In the genomic region with DNA sequence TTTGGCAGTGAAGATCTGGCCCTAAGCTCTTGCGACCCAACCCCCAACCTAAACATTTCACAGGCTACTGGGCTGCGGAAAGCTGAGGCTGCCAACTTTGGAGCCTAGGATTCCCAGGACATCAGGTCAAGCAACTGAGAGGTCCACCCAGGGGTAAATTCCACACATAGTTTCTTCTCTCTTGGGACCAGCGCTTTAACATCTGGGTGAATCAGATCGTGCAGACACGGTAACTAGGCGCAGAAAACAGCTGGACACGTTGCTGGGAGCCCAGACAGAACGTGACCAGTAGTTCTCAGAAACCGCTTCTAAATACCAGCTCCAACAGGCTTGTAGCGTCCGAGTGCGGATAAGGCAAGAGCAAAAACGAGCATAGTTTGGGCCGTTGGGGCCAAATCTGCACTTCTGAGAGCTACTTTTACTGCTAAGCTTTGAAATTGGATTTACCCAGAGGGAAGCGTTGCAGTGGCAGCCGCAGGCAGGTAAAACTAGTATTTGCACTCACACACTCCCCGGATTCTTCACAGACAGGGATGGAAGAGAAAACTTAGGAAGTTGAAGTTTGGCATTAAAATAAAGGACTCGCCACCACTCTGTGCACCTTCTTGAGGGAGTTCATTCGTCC, we compare ENCODE assay signal across 8 cellular contexts. TPM values are rescaled to one million over a fixed set of nuclear protein-coding genes. Genes with fewer than 3 reads are reported as not detected.
A peak's percentile ranks its signal among the peaks of the same experiment; 100 is the strongest.
DNase-seq lines count a peak whose midpoint lies in the region; ATAC-seq and TF ChIP-seq lines count a peak whose summit lies in the region.

No MANE protein-coding gene starts in this region.

- no peaks in the 10 kb centered on the region for H3K27me3 ChIP-seq in A673 (replicated peaks; ENCODE audit: insufficient read depth, low read depth, low read length, poor library complexity)
- no peaks in the 10 kb centered on the region for H3K27me3 ChIP-seq in PC-3 (ENCODE audit: low read length)
- H3K27me3 ChIP-seq in thyroid gland: no peaks in the 10 kb centered on the region

- H3K27ac ChIP-seq in A673 (ENCODE audit: low read depth, low read length, poor library complexity, severe bottlenecking) (peak overlapping the region; percentile 92), PC-3 (ENCODE audit: low read length) (peak overlapping the region; percentile 99), coronary artery (peak overlapping the region; percentile 87 to 98), thyroid gland (peak overlapping the region; percentile 86 to 99 (median 98))

- H4K20me1 ChIP-seq in PC-3 (ENCODE audit: low read length): peaks cover 37% of the 10 kb centered on the region

- no peaks in the 10 kb centered on the region for H3F3A ChIP-seq in PC-3 (ENCODE audit: low read length, unreplicated experiment)

- peak overlapping the region; percentile 99 for H3K4me2 ChIP-seq in PC-3 (ENCODE audit: low read length)

- H3K4me1 ChIP-seq in A673 (ENCODE audit: insufficient read depth, low read length, poor library complexity, severe bottlenecking): peaks cover 17% of the 10 kb centered on the region
- peaks cover 23% of the 10 kb centered on the region for H3K4me1 ChIP-seq in PC-3 (ENCODE audit: insufficient read depth, low read length)
- H3K4me1 ChIP-seq in thyroid gland: peaks cover 54 to 78% of the 10 kb centered on the region in 2 donors

- H2AFZ ChIP-seq in PC-3 (ENCODE audit: low read length): peak overlapping the region; percentile 73

- in situ Hi-C loops in GM13976 (cut with MboI; ENCODE audit: low sequenced_read_pairs, unreplicated experiment): no loop called here

- TF ChIP-seq POLR2A in lower leg skin (IDR thresholded peaks at IDR 0.05) (no peak), thyroid gland (IDR thresholded peaks at IDR 0.05) (no peak)

- H3K9ac ChIP-seq in PC-3 (ENCODE audit: low read length): peak overlapping the region; percentile 100

- H3K9me3 ChIP-seq in A673 (ENCODE audit: low read depth, low read length, poor library complexity, severe bottlenecking) (no peaks in the 10 kb centered on the region), PC-3 (ENCODE audit: low read length) (no peaks in the 10 kb centered on the region), thyroid gland (no peaks in the 10 kb centered on the region)

- H3K9me2 ChIP-seq in PC-3 (replicated peaks; ENCODE audit: low read length): no peaks in the 10 kb centered on the region

- intact Hi-C loops in A673 (cut with micrococcal nuclease; ENCODE audit: unreplicated experiment) (no loop called here), PC-3 (cut with micrococcal nuclease) (loop anchor here (1.0 kb wide), 2 partner anchors 11 to 116 kb away; no protein-coding TSS in a partner anchor), lower leg skin (cut with DNase I; ENCODE audit: low total_unique reads) (no loop called here), thyroid gland (cut with DNase I) (no loop called here)

- WGBS in lower leg skin, 2 donors: 0% methylated on average over 18 to 19 of the region's 19 CpGs
- 0 to 1% methylated on average over 18 to 19 of the region's 19 CpGs for WGBS in thyroid gland, 2 donors

- peak overlapping the region; percentile 59 for H3K4me3 ChIP-seq in A673 (ENCODE audit: low read depth, low read length, poor library complexity, severe bottlenecking)
- H3K4me3 ChIP-seq in PC-3 (ENCODE audit: low read length): peak overlapping the region; percentile 77
- peak overlapping the region; percentile 77 for H3K4me3 ChIP-seq in coronary artery
- H3K4me3 ChIP-seq in lower leg skin (ENCODE audit: low read depth, poor library complexity, severe bottlenecking): peak overlapping the region; percentile 65
- peak overlapping the region; percentile 16 to 61 (median 49) for H3K4me3 ChIP-seq in thyroid gland (replicated peaks in 1 of 3)

- TF ChIP-seq CTCF in A673 (conservative IDR thresholded peaks at IDR 0.05; ENCODE audit: low read depth, low read length) (no peak), GM13976 (IDR thresholded peaks at IDR 0.05; ENCODE audit: borderline replicate concordance, control extremely low read depth, extremely low read depth, insufficient read depth, missing control alignments) (no peak), PC-3 (conservative IDR thresholded peaks at IDR 0.05; ENCODE audit: low read depth, low read length) (no peak), coronary artery (IDR thresholded peaks at IDR 0.05) (no peak), lower leg skin (IDR thresholded peaks at IDR 0.05) (no peak), thyroid gland (IDR thresholded peaks at IDR 0.05) (no peak)

- BruUV-seq in A673 (replicated peaks; lab: Mats Ljungman, UMichigan) (TSS peak; percentile 89), PC-3 (replicated peaks; lab: Mats Ljungman, UMichigan) (no TSS peak)

- DNase-seq in A673 (ENCODE audit: low spot score) (peak; percentile 42), GM13976 (ENCODE audit: low spot score) (peak; percentile 11), PC-3 (peak; percentile 20), coronary artery (ENCODE audit: low spot score) (peak; percentile 85), lower leg skin (ENCODE audit: low spot score in 2 of 2) (peak in 1 of 2 donors; percentile 32), thyroid gland (peak; percentile 70 to 73), 8988T (no peak)

- H3K36me3 ChIP-seq in A673 (ENCODE audit: insufficient read depth, low read length, poor library complexity, severe bottlenecking) (peaks cover 14% of the 10 kb centered on the region), PC-3 (ENCODE audit: low read depth, low read length) (peaks cover 25% of the 10 kb centered on the region), thyroid gland (no peaks in the 10 kb centered on the region)

- CTCF ChIA-PET in A673 (lab: Charles Lee): interaction anchor here (0.8 kb wide), 1 partner anchor 116 kb away, joined by 4 read pairs; no protein-coding TSS in a partner anchor
- CTCF ChIA-PET in PC-3 (lab: Charles Lee): interaction anchor here (0.6 to 1.9 kb wide), 3 partner anchors 17 to 135 kb away, joined by 3 to 7 read pairs (median 6); no protein-coding TSS in a partner anchor

- POLR2A ChIA-PET in A673 (lab: Charles Lee; ENCODE audit: low non-redundant PET) (interaction anchor here (0.6 kb wide), 1 partner anchor 12 kb away, joined by 3 read pairs; no protein-coding TSS in a partner anchor), PC-3 (lab: Charles Lee; ENCODE audit: unreplicated experiment) (interaction anchor here (0.6 to 1.2 kb wide), 7 partner anchors 10 to 1750 kb away, joined by 3 to 8 read pairs (median 4); partner anchors contain the start of gene MOCS2)

- peaks cover 62% of the 10 kb centered on the region for H3K79me2 ChIP-seq in PC-3 (ENCODE audit: low read length)

- ATAC-seq in HG02870 (IDR thresholded peaks at IDR 0.05; ENCODE audit: unreplicated experiment): peak; percentile 26
- peak; percentile 19 for ATAC-seq in PC-3

RNA-seq across cellular contexts. Expression of gene ITGA1, which starts 11.8 kb away (rescaled TPM):
- total RNA-seq in A673 (2021) (7.8 and 8.1 TPM in 2 replicates), PC-3 (2014; rRNA removed) (3.4 and 4.7 TPM in 2 replicates), lower leg skin (10 to 100 TPM in 1 of 4 donors, 1 to 10 TPM in 3; 2.4 to 10.7 (median 5.4) TPM), thyroid gland (10 to 100 TPM; 38.7 to 85.9 (median 52.6) TPM)

RNA-seq across cellular contexts. Expression of gene PELO, which starts 11.8 kb away (rescaled TPM):
- total RNA-seq in A673 (2021) (20.0 and 20.3 TPM in 2 replicates), PC-3 (2014; rRNA removed) (33.6 and 45.3 TPM in 2 replicates), lower leg skin (10 to 100 TPM; 13.3 to 16.5 (median 13.9) TPM), thyroid gland (10 to 100 TPM; 20.0 to 37.0 (median 23.3) TPM)
